ENCODE assay signal across 14 cellular contexts in the genomic region with DNA sequence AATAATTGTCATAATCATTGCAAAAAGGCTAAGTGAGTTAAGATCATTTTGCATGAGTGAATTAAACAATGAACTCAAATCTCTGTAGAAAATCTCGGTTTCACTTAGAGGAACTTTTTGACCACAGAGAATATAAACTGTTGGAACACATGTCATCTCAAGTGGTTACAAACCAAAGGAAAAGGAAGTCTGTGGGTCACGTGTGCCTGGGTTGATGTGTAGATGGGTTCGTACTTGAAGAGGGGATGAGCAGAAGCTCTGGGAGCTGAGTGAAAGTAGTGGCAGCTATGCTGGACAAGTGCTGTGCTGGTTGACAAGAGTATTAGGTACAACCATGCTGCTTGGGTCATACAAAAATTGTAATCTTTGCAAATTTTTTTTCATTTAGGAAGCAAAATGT. TPM values are rescaled to one million over a fixed set of nuclear protein-coding genes. Genes with fewer than 3 reads are reported as not detected.
DNase-seq lines count a peak whose midpoint lies in the region; ATAC-seq and TF ChIP-seq lines count a peak whose summit lies in the region.
"Had no signal": no experiment of that assay in that cellular context is flagged by ENCODE, and none has a peak within 500 bp of the region (broad histone marks: within the 10 kb centered on the region; RNA-seq: fewer than 3 reads in every experiment).

No MANE protein-coding gene starts in this region.

- DNase-seq in CD1c-positive myeloid dendritic cell (ENCODE audit: extremely low spot score) (peak; percentile 5), chondrocyte (ENCODE audit: low spot score) (no peak), DMS153 (lab: John Stamatoyannopoulos, UW) (no peak), HCEC 1CT (no peak)
- peak; percentile 94 for DNase-seq in Jurkat, Clone E6-1 (ENCODE audit: low read depth, low spot score)
- peak; percentile 41 for DNase-seq in activated T-helper 1 cell treated with anti-CD3 and anti-CD28 coated beads, Interleukin-12 subunit alpha, Interleukin-12 subunit beta, Interleukin-2, Interleukin-4 antibody, amounts not matched to agents 30 ng/mL and 10 ng/mL and 1 ng/mL, durations not matched to agents 14 hours and 24 hours and 36 hours (ENCODE audit: low spot score)
- DNase-seq: activated B cell treated with CpG ODN at 0.5 μM for 24 hours, anterior cingulate cortex, endodermal cell, mammary epithelial cell, tibial artery had no signal

- H3K4me3 Mint-ChIP-seq in activated T-helper 1 cell treated with anti-CD3 and anti-CD28 coated beads, Interleukin-12 subunit alpha, Interleukin-12 subunit beta, Interleukin-2, Interleukin-4 antibody, amounts not matched to agents 30 ng/mL and 10 ng/mL and 1 ng/mL, durations not matched to agents 14 hours and 24 hours and 36 hours: no peak overlapping the region
- no peak overlapping the region for H3K4me3 Mint-ChIP-seq in chondrocyte (ENCODE audit: unreplicated experiment)
- H3K4me3 Mint-ChIP-seq: activated B cell treated with CpG ODN at 0.5 μM for 24 hours, endodermal cell, IgD-negative memory B cell had no signal

- no peak for TF ChIP-seq CTCF in chondrocyte (IDR thresholded peaks at IDR 0.05)

- intact Hi-C loops in activated T-helper 1 cell treated with anti-CD3 and anti-CD28 coated beads, Interleukin-12 subunit alpha, Interleukin-12 subunit beta, Interleukin-2, Interleukin-4 antibody, amounts not matched to agents 30 ng/mL and 10 ng/mL and 1 ng/mL, durations not matched to agents 14 hours and 24 hours and 36 hours (cut with micrococcal nuclease): loop anchor here (2.0 kb wide), 1 partner anchor 60 kb away; the partner anchor contains the start of gene C10orf143

- H3K36me3 Mint-ChIP-seq in activated T-helper 1 cell treated with anti-CD3 and anti-CD28 coated beads, Interleukin-12 subunit alpha, Interleukin-12 subunit beta, Interleukin-2, Interleukin-4 antibody, amounts not matched to agents 30 ng/mL and 10 ng/mL and 1 ng/mL, durations not matched to agents 14 hours and 24 hours and 36 hours (ENCODE audit: low read depth): peaks cover 60% of the 10 kb centered on the region
- peaks cover 28% of the 10 kb centered on the region for H3K36me3 Mint-ChIP-seq in chondrocyte (ENCODE audit: low read depth)

- ATAC-seq in GM18909 (IDR thresholded peaks at IDR 0.05; ENCODE audit: poor library complexity, unreplicated experiment): peak; percentile 65
- ATAC-seq in GM21526 (IDR thresholded peaks at IDR 0.05; ENCODE audit: low FRiP score, unreplicated experiment): no peak

- no peak overlapping the region for H3K27ac Mint-ChIP-seq in activated T-helper 1 cell treated with anti-CD3 and anti-CD28 coated beads, Interleukin-12 subunit alpha, Interleukin-12 subunit beta, Interleukin-2, Interleukin-4 antibody, amounts not matched to agents 30 ng/mL and 10 ng/mL and 1 ng/mL, durations not matched to agents 14 hours and 24 hours and 36 hours
- H3K27ac Mint-ChIP-seq in chondrocyte (ENCODE audit: unreplicated experiment): no peak overlapping the region
- H3K27ac Mint-ChIP-seq: activated B cell treated with CpG ODN at 0.5 μM for 24 hours, endodermal cell had no signal

- peaks cover 35% of the 10 kb centered on the region for H3K4me1 Mint-ChIP-seq in activated T-helper 1 cell treated with anti-CD3 and anti-CD28 coated beads, Interleukin-12 subunit alpha, Interleukin-12 subunit beta, Interleukin-2, Interleukin-4 antibody, amounts not matched to agents 30 ng/mL and 10 ng/mL and 1 ng/mL, durations not matched to agents 14 hours and 24 hours and 36 hours (ENCODE audit: low read depth)
- H3K4me1 Mint-ChIP-seq in chondrocyte (ENCODE audit: low read depth): no peaks in the 10 kb centered on the region

- no peak overlapping the region for H3K4me3 ChIP-seq in Jurkat, Clone E6-1 (ENCODE audit: low read length)
- H3K4me3 ChIP-seq: tibial artery had no signal

- H3K27me3 Mint-ChIP-seq in activated T-helper 1 cell treated with anti-CD3 and anti-CD28 coated beads, Interleukin-12 subunit alpha, Interleukin-12 subunit beta, Interleukin-2, Interleukin-4 antibody, amounts not matched to agents 30 ng/mL and 10 ng/mL and 1 ng/mL, durations not matched to agents 14 hours and 24 hours and 36 hours (ENCODE audit: insufficient read depth): peaks cover 1% of the 10 kb centered on the region
- H3K27me3 Mint-ChIP-seq in chondrocyte (ENCODE audit: low read depth): no peaks in the 10 kb centered on the region
- H3K27me3 Mint-ChIP-seq: activated B cell treated with CpG ODN at 0.5 μM for 24 hours, IgD-negative memory B cell had no signal

- no peaks in the 10 kb centered on the region for H3K9me3 Mint-ChIP-seq in activated T-helper 1 cell treated with anti-CD3 and anti-CD28 coated beads, Interleukin-12 subunit alpha, Interleukin-12 subunit beta, Interleukin-2, Interleukin-4 antibody, amounts not matched to agents 30 ng/mL and 10 ng/mL and 1 ng/mL, durations not matched to agents 14 hours and 24 hours and 36 hours
- no peaks in the 10 kb centered on the region for H3K9me3 Mint-ChIP-seq in chondrocyte (ENCODE audit: low read depth)
- H3K9me3 Mint-ChIP-seq: activated B cell treated with CpG ODN at 0.5 μM for 24 hours, endodermal cell, IgD-negative memory B cell had no signal

RNA-seq across cellular contexts. Expression of gene GLRX3, which starts 35.0 kb away (rescaled TPM):
- 147 TPM for polyA plus RNA-seq in Jurkat, Clone E6-1 (2012; ENCODE audit: insufficient read depth, insufficient read length)
- total RNA-seq in activated T-helper 1 cell treated with anti-CD3 and anti-CD28 coated beads, Interleukin-12 subunit alpha, Interleukin-12 subunit beta, Interleukin-2, Interleukin-4 antibody, amounts not matched to agents 30 ng/mL and 10 ng/mL and 1 ng/mL, durations not matched to agents 14 hours and 24 hours and 36 hours: 119 and 129 TPM in 2 replicates
- 57.5 to 75.0 TPM (median 60.5 TPM) in 3 replicates for total RNA-seq in chondrocyte

Comparison
In these comparisons a context has a peak if more than half of its experiments do, and no peak if none do; other contexts are left out.
1. DNase-seq: peak in CD1c-positive myeloid dendritic cell (single experiment), Jurkat, Clone E6-1 (single experiment) and activated T-helper 1 cell treated with anti-CD3 and anti-CD28 coated beads, Interleukin-12 subunit alpha, Interleukin-12 subunit beta, Interleukin-2, Interleukin-4 antibody, amounts not matched to agents 30 ng/mL and 10 ng/mL and 1 ng/mL, durations not matched to agents 14 hours and 24 hours and 36 hours (single experiment); none in chondrocyte (single experiment), DMS153 (single experiment) and HCEC 1CT (single experiment).